18 cellular contexts compared by ENCODE assay signal in genomic region chr13:21576424-21576823, GRCh38. TPM values are rescaled to one million over a fixed set of nuclear protein-coding genes. Genes with fewer than 3 reads are reported as not detected.
DNase-seq lines count a peak whose midpoint lies in the region; ATAC-seq, FAIRE-seq and TF ChIP-seq lines count a peak whose summit lies in the region.
"Had no signal": no experiment of that assay in that cellular context is flagged by ENCODE, and none has a peak within 500 bp of the region (broad histone marks: within the 10 kb centered on the region; RNA-seq: fewer than 3 reads in every experiment).

No MANE protein-coding gene starts in this region.

- peak overlapping the region; percentile 70 for H2AFZ ChIP-seq in K562 (ENCODE audit: low read depth, low read length)

- H3K27ac ChIP-seq in K562 (ENCODE audit: extremely low read depth, low read depth, low read length): peak overlapping the region; percentile 72; the same call in 2 of the 3 replicates
- no peak overlapping the region for H3K27ac ChIP-seq in suprapubic skin
- H3K27ac ChIP-seq: right lobe of liver, thoracic aorta had no signal

- CTCF ChIA-PET in K562 (lab: Yijun Ruan, JAX; ENCODE audit: low intra/inter-chr PET ratio): no interaction called here

- ATAC-seq in K562 (peak; percentile 78), GM18907 (IDR thresholded peaks at IDR 0.05; ENCODE audit: unreplicated experiment) (no peak)
- ATAC-seq: right lobe of liver, WTC11 had no signal

- no peak for TF ChIP-seq RAD21 in K562 (CRISPR knock-in tag; conservative IDR thresholded peaks at IDR 0.05 in 1 of 2, IDR thresholded peaks at IDR 0.05 in 1 of 2)

- FAIRE-seq in K562 (lab: Jason Lieb, UNC): peak; percentile 67

- BruUV-seq in K562 (replicated peaks; lab: Mats Ljungman, UMichigan): no TSS peak

- H3K9me3 ChIP-seq in K562 (replicated peaks; ENCODE audit: control insufficient read depth, insufficient read depth, low read depth, low read length) (no peaks in the 10 kb centered on the region), suprapubic skin (no peaks in the 10 kb centered on the region)
- H3K9me3 ChIP-seq: right lobe of liver, thoracic aorta had no signal

- intact Hi-C loops in K562 (cut with micrococcal nuclease): loop anchor here (2.0 kb wide), 1 partner anchor 28 kb away; the partner anchor contains the start of gene MICU2

- TF ChIP-seq POLR2A in K562 (conservative IDR thresholded peaks at IDR 0.05) (no peak), suprapubic skin (IDR thresholded peaks at IDR 0.05) (no peak)

- H4K20me1 ChIP-seq in K562 (replicated peaks; ENCODE audit: control insufficient read depth, insufficient read depth, low read length): no peaks in the 10 kb centered on the region

- H3K36me3 ChIP-seq in K562 (ENCODE audit: control insufficient read depth, insufficient read depth, low read length): no peaks in the 10 kb centered on the region
- H3K36me3 ChIP-seq in suprapubic skin: no peaks in the 10 kb centered on the region
- H3K36me3 ChIP-seq: right lobe of liver, thoracic aorta had no signal

- H3K27me3 ChIP-seq in K562 (ENCODE audit: control insufficient read depth in 2 of 2, insufficient read depth in 2 of 2, low read length in 2 of 2): no peaks in the 10 kb centered on the region
- no peaks in the 10 kb centered on the region for H3K27me3 ChIP-seq in suprapubic skin
- H3K27me3 ChIP-seq: right lobe of liver had no signal

- TF ChIP-seq CTCF in K562 (IDR thresholded peaks at IDR 0.05 in 2 of 3, conservative IDR thresholded peaks at IDR 0.05 in 1 of 3; ENCODE audit: insufficient read depth in 2 of 3, low read depth in 1 of 3, low read length in 3 of 3) (no peak), GM13977 (IDR thresholded peaks at IDR 0.05; ENCODE audit: extremely low read depth, insufficient read depth, missing control alignments) (no peak), suprapubic skin (IDR thresholded peaks at IDR 0.05) (no peak)

- H3K79me2 ChIP-seq in K562 (ENCODE audit: control insufficient read depth, insufficient read depth, low read length): peaks cover 22% of the 10 kb centered on the region

- peaks cover 0 to 20% of the 10 kb centered on the region in 2 experiments; a peak in 3 of 5 replicates for H3K4me1 ChIP-seq in K562 (replicated peaks in 1 of 2; ENCODE audit: control insufficient read depth in 2 of 2, insufficient read depth in 2 of 2, low read length in 2 of 2)
- H3K4me1 ChIP-seq in suprapubic skin: no peaks in the 10 kb centered on the region
- H3K4me1 ChIP-seq: right lobe of liver had no signal

- H3K4me3 ChIP-seq in K562 (no peak overlapping the region), suprapubic skin (no peak overlapping the region)
- H3K4me3 ChIP-seq: right lobe of liver, thoracic aorta had no signal

- DNase-seq in EH (ENCODE audit: low read depth) (peak; percentile 43), M059J (ENCODE audit: low read depth) (peak; percentile 37), K562 (ENCODE audit: extremely low read depth in 1 of 4, low spot score in 3 of 4) (peak; percentile 12 to 49 (median 14)), myocyte (ENCODE audit: low read depth) (peak; percentile 53), ureter (ENCODE audit: low spot score) (no peak), GM13977 (ENCODE audit: low spot score) (no peak), suprapubic skin (ENCODE audit: low spot score in 2 of 2) (no peak)
- DNase-seq: activated CD4-positive, alpha-beta memory T cell treated with anti-CD3 and anti-CD28 coated beads, Interleukin-2, amount 10 ng/mL, durations not matched to agents 7 days and 5 days; amniotic stem cell; CD4-positive, CD25-positive, alpha-beta regulatory T cell; DMS 273 treated with DMSO at 0.1 percent for 48 hours; NCI-H146; NCI-H748 treated with DMSO at 0.1 percent for 48 hours; right lobe of liver; SHP77 had no signal

- peak overlapping the region in 1 of 2 experiments; percentile 57; a peak in 1 of 4 replicates for H3K9ac ChIP-seq in K562 (ENCODE audit: insufficient read depth in 1 of 2, low read depth in 2 of 2, low read length in 2 of 2)

- in situ Hi-C loops in K562 (cut with MboI) (no loop called here), GM13977 (cut with MboI; ENCODE audit: low pct_unique_long_range_greater_than_20kb, low sequenced_read_pairs, unreplicated experiment) (no loop called here)

- no peak overlapping the region for H3K4me2 ChIP-seq in K562 (ENCODE audit: insufficient read depth, low read length)

- no peaks in the 10 kb centered on the region for H3K9me1 ChIP-seq in K562 (ENCODE audit: control insufficient read depth, insufficient read depth, low read length)

- TF ChIP-seq EP300 in K562 (IDR thresholded peaks at IDR 0.05; ENCODE audit: low read length) (no peak), suprapubic skin (IDR thresholded peaks at IDR 0.05) (no peak)

- POLR2A ChIA-PET in K562 (lab: Yijun Ruan, JAX): interaction anchor here (0.6 to 1.2 kb wide), 5 partner anchors 8 to 39 kb away, joined by 3 to 4 read pairs (median 3); no protein-coding TSS in a partner anchor

RNA-seq across cellular contexts. Expression of gene MICU2, which starts 27.5 kb away (rescaled TPM):
- total RNA-seq in M059J (2014; rRNA removed; shearing (Covaris generic)): 85.6 and 170 TPM in 2 replicates
- total RNA-seq in K562 (2011; cell fraction: chromatin; rRNA removed; ENCODE audit: low replicate concordance): 12.3 and 26.1 TPM in 2 replicates
- 7.3 and 9.6 TPM in 2 replicates for total RNA-seq in K562 (2011; cell fraction: nucleolus; rRNA removed)
- total RNA-seq in K562 (2011; cell fraction: nucleoplasm; rRNA removed): 11.8 and 15.7 TPM in 2 replicates
- total RNA-seq in K562 (2014; rRNA removed) (41.8 and 64.7 TPM in 2 replicates), K562 (2014; rRNA removed; fragmentation: Illumina TruSeq; extraction: Trizol) (41.6 and 44.3 TPM in 2 replicates), K562 (2015; rRNA removed; fragmentation: Illumina TruSeq; extraction: Trizol) (37.0 and 39.2 TPM in 2 replicates), K562 (2021) (21.3 and 23.0 TPM in 2 replicates), myocyte (160 and 188 TPM in 2 replicates), ureter (37.5 TPM), suprapubic skin (100 to 1,000 TPM in 2 of 4 donors, 10 to 100 TPM in 2; 83.3 to 130 (median 97.0) TPM)
- polyA plus RNA-seq in K562 (2011; rRNA removed) (24.8 and 33.4 TPM in 2 replicates), K562 (2014; fragmentation: Illumina TruSeq; extraction: Trizol) (27.8 and 29.5 TPM in 2 replicates), K562 (2014; fragmentation: Nextera tagmentation; extraction: Ambion mirVana) (1 to 10 TPM; 9.1 to 9.8 TPM), K562 (2014; rRNA removed) (34.7 and 39.4 TPM in 2 replicates)
- 22.0 and 28.8 TPM in 2 replicates for polyA plus RNA-seq in K562 (2011; cell fraction: cytosol; rRNA removed)
- polyA plus RNA-seq in K562 (2011; cell fraction: nucleus; rRNA removed): 12.5 and 12.6 TPM in 2 replicates
- polyA plus RNA-seq in K562 (2012): 23.9 and 25.0 TPM in 2 replicates
- 16.5 and 24.0 TPM in 2 replicates for polyA minus RNA-seq in K562 (2011; rRNA and poly(A)+ RNA removed)
- polyA minus RNA-seq in K562 (2011; cell fraction: cytosol; rRNA and poly(A)+ RNA removed): 8.3 and 14.9 TPM in 2 replicates
- polyA minus RNA-seq in K562 (2011; cell fraction: nucleus; rRNA and poly(A)+ RNA removed): 16.8 and 17.0 TPM in 2 replicates
- polyA plus RNA-seq in myocyte (2012): 28.2 TPM

Comparison
In these comparisons a context has a peak if more than half of its experiments do, and no peak if none do; other contexts are left out.
1. DNase-seq: peak in EH (single experiment), M059J (single experiment), K562 (4 of 4) and myocyte (single experiment); none in ureter (single experiment), GM13977 (single experiment) and suprapubic skin (0 of 2).